ENCODE assay signal across 8 cellular contexts in the genomic region with DNA sequence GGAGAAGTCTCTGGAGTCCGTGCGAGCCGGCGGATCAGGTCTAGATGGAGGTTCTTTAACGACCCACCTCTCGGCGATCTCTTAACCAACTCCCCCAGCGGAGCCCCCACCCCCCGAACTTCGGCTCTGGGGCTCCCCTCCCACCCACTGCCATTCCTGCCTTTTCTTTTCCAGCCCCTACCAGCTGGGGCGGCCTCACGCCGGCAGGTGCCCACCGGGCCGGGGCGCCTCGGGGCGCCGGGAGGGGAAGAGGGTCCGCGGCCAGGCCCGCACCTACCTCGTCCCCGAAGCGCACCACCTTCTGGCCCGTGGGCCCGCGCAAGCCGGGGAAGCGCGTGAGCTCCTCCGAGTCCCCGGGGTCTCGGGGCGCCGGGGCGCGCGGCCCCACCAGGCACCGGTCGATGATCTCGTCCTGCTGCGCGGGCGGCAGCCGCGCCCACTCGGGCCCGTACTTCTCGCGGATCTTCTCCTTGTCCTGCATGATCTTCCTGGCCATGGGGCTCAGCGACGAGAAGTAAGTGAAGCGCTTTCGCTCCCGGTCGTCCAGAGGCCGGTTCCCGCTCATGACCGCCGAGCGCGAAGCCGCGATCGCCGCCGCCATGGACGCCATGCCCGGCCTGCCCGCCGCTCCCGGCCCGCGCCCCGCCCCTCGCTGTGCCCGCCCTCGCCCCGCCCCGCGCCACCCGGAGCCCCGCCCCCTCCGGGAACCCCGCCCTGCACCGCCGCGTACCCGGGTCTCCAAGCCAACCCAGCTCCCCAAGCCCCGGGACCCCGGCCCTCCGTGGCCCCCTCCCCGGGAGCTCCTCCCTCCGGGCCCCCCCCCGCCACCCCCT. TPM values are rescaled to one million over a fixed set of nuclear protein-coding genes. Genes with fewer than 3 reads are reported as not detected.
DNase-seq lines count a peak whose midpoint lies in the region; ATAC-seq and TF ChIP-seq lines count a peak whose summit lies in the region.

A gene with protein sequence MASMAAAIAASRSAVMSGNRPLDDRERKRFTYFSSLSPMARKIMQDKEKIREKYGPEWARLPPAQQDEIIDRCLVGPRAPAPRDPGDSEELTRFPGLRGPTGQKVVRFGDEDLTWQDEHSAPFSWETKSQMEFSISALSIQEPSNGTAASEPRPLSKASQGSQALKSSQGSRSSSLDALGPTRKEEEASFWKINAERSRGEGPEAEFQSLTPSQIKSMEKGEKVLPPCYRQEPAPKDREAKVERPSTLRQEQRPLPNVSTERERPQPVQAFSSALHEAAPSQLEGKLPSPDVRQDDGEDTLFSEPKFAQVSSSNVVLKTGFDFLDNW (minus strand): TSS at position 619 of the 833 bp plus-strand sequence. CDS start 9 bp downstream, at position 610.

- no peak for TF ChIP-seq CTCF in GM13977 (IDR thresholded peaks at IDR 0.05; ENCODE audit: extremely low read depth, insufficient read depth, missing control alignments)

- peak; percentile 92 for DNase-seq in GM13977 (ENCODE audit: low spot score)
- peak; percentile 75 for DNase-seq in NCI-H1092 (lab: John Stamatoyannopoulos, UW)
- peak; percentile 67 for DNase-seq in activated CD4-positive, alpha-beta T cell treated with anti-CD3 and anti-CD28 coated beads for 1 hour
- peak; percentile 87 for DNase-seq in cerebellum (ENCODE audit: low spot score)
- peak; percentile 88 for DNase-seq in left kidney (ENCODE audit: low read depth, low spot score)
- DNase-seq in stimulated activated CD4-positive, alpha-beta T cell treated with anti-CD3 and anti-CD28 coated beads, Interleukin-2, amount 100 ng/mL, for 24 hours, result peak; percentile 78 to 80
- no peak for DNase-seq in SW 1271 (lab: John Stamatoyannopoulos, UW)

- in situ Hi-C loops in GM13977 (cut with MboI; ENCODE audit: low pct_unique_long_range_greater_than_20kb, low sequenced_read_pairs, unreplicated experiment), result no loop called here

- peak; percentile 85 for ATAC-seq in HG02571 (IDR thresholded peaks at IDR 0.05; ENCODE audit: unreplicated experiment)

RNA-seq across cellular contexts. Expression of the gene that starts here (rescaled TPM):
- total RNA-seq in cerebellum, result 18.4 TPM

Comparison
In these comparisons a context has a peak if more than half of its experiments do, and no peak if none do; other contexts are left out.
1. DNase-seq: peak in GM13977 (single experiment), NCI-H1092 (single experiment), activated CD4-positive, alpha-beta T cell treated with anti-CD3 and anti-CD28 coated beads for 1 hour (single experiment), cerebellum (single experiment), left kidney (single experiment) and stimulated activated CD4-positive, alpha-beta T cell treated with anti-CD3 and anti-CD28 coated beads, Interleukin-2, amount 100 ng/mL, for 24 hours (2 of 2); none in SW 1271 (0 of 2).